Comparison of ENCODE assay signal across 17 cellular contexts in genomic region chr18:79872423-79872822, GRCh38.
"Had no signal": no experiment of that assay in that cellular context is flagged by ENCODE, and none has a peak within 500 bp of the region (broad histone marks: within the 10 kb centered on the region; RNA-seq: fewer than 3 reads in every experiment).

No MANE protein-coding gene starts in this region.

- H3K9me3 ChIP-seq: adrenal gland, transverse colon had no signal

- H3K4me3 ChIP-seq: adrenal gland, lung, SJSA1, skin epidermis, transverse colon had no signal

- ATAC-seq: foreskin keratinocyte, right cardiac atrium had no signal

- H3K36me3 ChIP-seq: adrenal gland, SJSA1, transverse colon had no signal

- H3K27ac ChIP-seq: adrenal gland, foreskin keratinocyte, SJSA1, skin epidermis, transverse colon had no signal

- DNase-seq: activated CD4-positive, alpha-beta T cell treated with anti-CD3 and anti-CD28 coated beads, Interleukin-2, amount 10 ng/mL, durations not matched to agents 7 days and 5 days; activated naive CD4-positive, alpha-beta T cell treated with anti-CD3 and anti-CD28 coated beads, Interleukin-2, amount 10 ng/mL, durations not matched to agents 7 days and 5 days; activated T-cell treated with anti-CD3 and anti-CD28 coated beads, Interleukin-2, amount 50 U/mL, for 1 hour; effector memory CD4-positive, alpha-beta T cell; foreskin keratinocyte; naive B cell; right cardiac atrium; stimulated activated CD4-positive, alpha-beta T cell treated with anti-CD3 and anti-CD28 coated beads, Interleukin-4, amount 100 ng/mL, for 4 hours; stimulated activated CD8-positive, alpha-beta memory T cell treated with anti-CD3 and anti-CD28 coated beads, Interleukin-4, amount 100 ng/mL, for 48 hours; stimulated activated naive CD4-positive, alpha-beta T cell treated with Interleukin-2 at 50 U/mL for 16 hours; substantia nigra; SW 1271; transverse colon had no signal

- H3K27me3 ChIP-seq: adrenal gland, foreskin keratinocyte, SJSA1 had no signal

- H3K4me1 ChIP-seq: adrenal gland, foreskin keratinocyte, SJSA1, transverse colon had no signal
